8 cellular contexts compared by ENCODE assay signal in genomic region chr2:12106440-12107080, GRCh38.
A peak's percentile ranks its signal among the peaks of the same experiment; 100 is the strongest.
DNase-seq lines count a peak whose midpoint lies in the region; ATAC-seq and TF ChIP-seq lines count a peak whose summit lies in the region.

No MANE protein-coding gene starts in this region.

- H3K4me1 Mint-ChIP-seq in MCF 10A (ENCODE audit: insufficient read depth, unreplicated experiment) = peaks cover 20% of the 10 kb centered on the region

- no peak for TF ChIP-seq POLR2A in breast epithelium (IDR thresholded peaks at IDR 0.05)

- no peaks in the 10 kb centered on the region for H3K9me3 Mint-ChIP-seq in MCF 10A (ENCODE audit: unreplicated experiment)

- intact Hi-C loops in MCF 10A (cut with micrococcal nuclease) = loop anchor here (1.0 to 5.0 kb wide), 2 partner anchors 243 to 611 kb away; partner anchors contain the start of gene TRIB2
- intact Hi-C loops in breast epithelium (cut with DNase I; ENCODE audit: low total_unique reads) = no loop called here

- no peak for ATAC-seq in HG03196 (IDR thresholded peaks at IDR 0.05; ENCODE audit: unreplicated experiment)

- POLR2A ChIA-PET in MCF 10A (lab: Yijun Ruan, JAX) = interaction anchor here (1.2 to 1.9 kb wide), 4 partner anchors 11 to 345 kb away, joined by 3 to 6 read pairs (median 5); no protein-coding TSS in a partner anchor

- DNase-seq in MCF 10A (ENCODE audit: unreplicated experiment) (peak; percentile 97), breast epithelium (ENCODE audit: low spot score in 2 of 2) (no peak), SJSA1 (ENCODE audit: low read depth in 1 of 2, low spot score in 2 of 2) (peak; percentile 89 to 97), foreskin fibroblast (peak; percentile 99), GM20000 (ENCODE audit: low spot score) (no peak), Ammon's horn (ENCODE audit: low spot score) (no peak)
- DNase-seq in stimulated activated CD8-positive, alpha-beta memory T cell treated with anti-CD3 and anti-CD28 coated beads, Interleukin-12 subunit alpha, Interleukin-12 subunit beta, amount 100 ng/mL, for 24 hours (ENCODE audit: extremely low read depth) = peak; percentile 1

- CTCF ChIA-PET in MCF 10A (lab: Yijun Ruan, JAX) = interaction anchor here (0.6 to 1.1 kb wide), 3 partner anchors 35 to 196 kb away, joined by 3 to 5 read pairs (median 3); no protein-coding TSS in a partner anchor

- H3K36me3 Mint-ChIP-seq in MCF 10A (ENCODE audit: insufficient read depth, unreplicated experiment) = no peaks in the 10 kb centered on the region

- no peak for TF ChIP-seq CTCF in MCF 10A (IDR thresholded peaks at IDR 0.05; ENCODE audit: unreplicated experiment)
- TF ChIP-seq CTCF in breast epithelium (IDR thresholded peaks at IDR 0.05) = no peak
- TF ChIP-seq CTCF in foreskin fibroblast (IDR thresholded peaks at IDR 0.05; ENCODE audit: low read depth, low read length) = no peak
- TF ChIP-seq CTCF in GM20000 (IDR thresholded peaks at IDR 0.05; ENCODE audit: extremely low read depth, missing control alignments) = no peak

- no peaks in the 10 kb centered on the region for H3K9me3 ChIP-seq in breast epithelium
- H3K9me3 ChIP-seq in SJSA1 (replicated peaks) = no peaks in the 10 kb centered on the region

- H3K27me3 ChIP-seq in breast epithelium = no peaks in the 10 kb centered on the region
- H3K27me3 ChIP-seq in SJSA1 (replicated peaks) = no peaks in the 10 kb centered on the region

- no peaks in the 10 kb centered on the region for H3K4me1 ChIP-seq in breast epithelium
- peaks cover 21% of the 10 kb centered on the region for H3K4me1 ChIP-seq in SJSA1 (replicated peaks)

- H3K27ac Mint-ChIP-seq in MCF 10A (ENCODE audit: low read depth, unreplicated experiment) = peak overlapping the region; percentile 79

- H3K36me3 ChIP-seq in breast epithelium = no peaks in the 10 kb centered on the region
- no peaks in the 10 kb centered on the region for H3K36me3 ChIP-seq in SJSA1

- H3K27ac ChIP-seq in breast epithelium (no peak overlapping the region), SJSA1 (peak overlapping the region; percentile 65)

- H3K4me3 ChIP-seq in breast epithelium (no peak overlapping the region), SJSA1 (no peak overlapping the region), foreskin fibroblast (ENCODE audit: low read depth in 1 of 2, low read length in 2 of 2) (no peak overlapping the region)

- no TSS peak for BruUV-seq in MCF 10A (replicated peaks; lab: Mats Ljungman, UMichigan)

- peak overlapping the region; percentile 56 for H3K4me3 Mint-ChIP-seq in MCF 10A (ENCODE audit: unreplicated experiment)

- H3K27me3 Mint-ChIP-seq in MCF 10A (ENCODE audit: insufficient read depth, unreplicated experiment) = no peaks in the 10 kb centered on the region

Comparison
In these comparisons a context has a peak if more than half of its experiments do, and no peak if none do; other contexts are left out.
1. DNase-seq: peak in MCF 10A (single experiment), SJSA1 (2 of 2), foreskin fibroblast (2 of 2) and stimulated activated CD8-positive, alpha-beta memory T cell treated with anti-CD3 and anti-CD28 coated beads, Interleukin-12 subunit alpha, Interleukin-12 subunit beta, amount 100 ng/mL, for 24 hours (single experiment); none in breast epithelium (0 of 2), GM20000 (single experiment) and Ammon's horn (single experiment).